24 cellular contexts compared by ENCODE assay signal in the genomic region with DNA sequence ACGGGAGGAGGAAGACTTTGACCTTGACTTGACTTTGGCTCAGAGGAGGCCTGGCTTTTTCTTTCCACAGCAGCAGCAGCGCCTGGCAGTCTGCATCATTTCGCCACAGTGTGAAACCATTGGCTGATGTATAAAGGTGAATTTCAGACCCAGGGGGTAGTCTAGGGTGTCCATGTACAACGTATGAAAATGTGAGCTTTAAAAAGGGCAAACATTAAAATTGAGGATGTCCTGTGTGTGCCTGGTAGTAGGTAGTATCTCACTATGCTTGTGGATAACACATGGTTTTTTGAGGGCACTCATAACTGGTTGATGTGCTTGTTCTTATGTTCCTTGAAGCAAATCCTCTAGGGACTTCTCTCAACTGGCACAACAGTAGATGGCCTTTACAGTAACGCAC.
"Had no signal": no experiment of that assay in that cellular context is flagged by ENCODE, and none has a peak within 500 bp of the region (broad histone marks: within the 10 kb centered on the region; RNA-seq: fewer than 3 reads in every experiment).

No MANE protein-coding gene starts in this region.

- H3K9me3 ChIP-seq: ovary, thoracic aorta had no signal

- H3K4me3 Mint-ChIP-seq: activated CD4-positive, alpha-beta T cell treated with anti-CD3 and anti-CD28 coated beads, Interleukin-2, amount 10 ng/mL, durations not matched to agents 24 days and 14 days; activated CD8-positive, alpha-beta T cell treated with anti-CD3 and anti-CD28 coated beads, Interleukin-2, amount 10 ng/mL, durations not matched to agents 7 days and 5 days; activated naive CD4-positive, alpha-beta T cell treated with anti-CD3 and anti-CD28 coated beads, Interleukin-2, amount 10 ng/mL, durations not matched to agents 7 days and 5 days; activated naive CD8-positive, alpha-beta T cell treated with anti-CD3 and anti-CD28 coated beads, Interleukin-2, amount 50 U/mL, for 24 hours; activated T-cell treated with anti-CD3 and anti-CD28 coated beads, Interleukin-2, amount 50 U/mL, for 24 hours; brain; endodermal cell; stimulated activated effector memory CD8-positive, alpha-beta T cell treated with anti-CD3 and anti-CD28 coated beads, Interleukin-12 subunit alpha, Interleukin-12 subunit beta, amount 100 ng/mL, for 72 hours had no signal

- H3K27me3 Mint-ChIP-seq: naive thymus-derived CD8-positive, alpha-beta T cell had no signal

- DNase-seq: activated CD4-positive, alpha-beta T cell treated with anti-CD3 and anti-CD28 coated beads, Interleukin-2, amount 10 ng/mL, durations not matched to agents 24 days and 14 days; activated CD4-positive, CD25-positive, alpha-beta regulatory T cell; activated CD8-positive, alpha-beta T cell treated with anti-CD3 and anti-CD28 coated beads, Interleukin-2, amount 10 ng/mL, durations not matched to agents 7 days and 5 days; activated naive CD4-positive, alpha-beta T cell treated with anti-CD3 and anti-CD28 coated beads, Interleukin-2, amount 10 ng/mL, durations not matched to agents 7 days and 5 days; activated naive CD8-positive, alpha-beta T cell treated with anti-CD3 and anti-CD28 coated beads, Interleukin-2, amount 50 U/mL, for 24 hours; activated T-cell treated with anti-CD3 and anti-CD28 coated beads, Interleukin-2, amount 50 U/mL, for 24 hours; anterior cingulate cortex; caudate nucleus; dorsolateral prefrontal cortex; endodermal cell; left cardiac atrium; naive thymus-derived CD8-positive, alpha-beta T cell; ovary; stimulated activated CD4-positive, alpha-beta T cell treated with anti-CD3 and anti-CD28 coated beads, Interleukin-4, amount 100 ng/mL, for 24 hours; stomach had no signal

- H3K4me2 ChIP-seq: hepatocyte, smooth muscle cell had no signal

- H3K36me3 Mint-ChIP-seq: brain had no signal

- H3K27me3 ChIP-seq: dorsolateral prefrontal cortex, hepatocyte, ovary had no signal

- H3K36me3 ChIP-seq: ovary, thoracic aorta had no signal

- FAIRE-seq: colon, islet of Langerhans had no signal

- H3K79me2 ChIP-seq: hepatocyte had no signal

- H3K4me3 ChIP-seq: dorsolateral prefrontal cortex, hepatocyte, ovary, smooth muscle cell, stomach, thoracic aorta had no signal

- ATAC-seq: activated CD8-positive, alpha-beta T cell treated with anti-CD3 and anti-CD28 coated beads, Interleukin-2, amount 10 ng/mL, durations not matched to agents 7 days and 5 days; activated naive CD8-positive, alpha-beta T cell treated with anti-CD3 and anti-CD28 coated beads, Interleukin-2, amount 50 U/mL, for 24 hours; left cardiac atrium; naive thymus-derived CD8-positive, alpha-beta T cell; sciatic nerve; stimulated activated effector memory CD8-positive, alpha-beta T cell treated with anti-CD3 and anti-CD28 coated beads, Interleukin-12 subunit alpha, Interleukin-12 subunit beta, amount 100 ng/mL, for 72 hours had no signal

- H3K27ac Mint-ChIP-seq: activated CD4-positive, alpha-beta T cell treated with anti-CD3 and anti-CD28 coated beads, Interleukin-2, amount 10 ng/mL, durations not matched to agents 24 days and 14 days; activated CD8-positive, alpha-beta T cell treated with anti-CD3 and anti-CD28 coated beads, Interleukin-2, amount 10 ng/mL, durations not matched to agents 7 days and 5 days; activated naive CD8-positive, alpha-beta T cell treated with anti-CD3 and anti-CD28 coated beads, Interleukin-2, amount 50 U/mL, for 24 hours; activated T-cell treated with anti-CD3 and anti-CD28 coated beads, Interleukin-2, amount 50 U/mL, for 24 hours; endodermal cell; stimulated activated effector memory CD8-positive, alpha-beta T cell treated with anti-CD3 and anti-CD28 coated beads, Interleukin-12 subunit alpha, Interleukin-12 subunit beta, amount 100 ng/mL, for 72 hours had no signal

- H3K27ac ChIP-seq: dorsolateral prefrontal cortex, epithelial cell of prostate, hepatocyte, ovary, stomach, thoracic aorta had no signal

- H2AFZ ChIP-seq: hepatocyte had no signal
